In genomic region chr4:110088670-110089069, GRCh38 we compare ENCODE assay signal across 10 cellular contexts.
DNase-seq lines count a peak whose midpoint lies in the region; ATAC-seq, FAIRE-seq and TF ChIP-seq lines count a peak whose summit lies in the region.
"Had no signal": no experiment of that assay in that cellular context is flagged by ENCODE, and none has a peak within 500 bp of the region (broad histone marks: within the 10 kb centered on the region; RNA-seq: fewer than 3 reads in every experiment).

No MANE protein-coding gene starts in this region.

- no peaks in the 10 kb centered on the region for H3K4me1 ChIP-seq in GM12878 (ENCODE audit: control insufficient read depth, insufficient read depth, low read length)
- H3K4me1 ChIP-seq in pancreas, result no peaks in the 10 kb centered on the region
- H3K4me1 ChIP-seq in esophagus muscularis mucosa, result peaks cover 0 to 14% (median 8%) of the 10 kb centered on the region in 4 donors

- no peak overlapping the region for H3K4me2 ChIP-seq in GM12878 (ENCODE audit: control insufficient read depth, insufficient read depth)

- 7% methylated on average over 4 of the region's 4 CpGs for WGBS in GM12878 (ENCODE audit: insufficient coverage, insufficient replicate concordance, low lambda C conversion rate, missing lambda C conversion rate)
- WGBS in pancreas, 2 donors, result 84 to 88% methylated on average over 4 of the region's 4 CpGs
- 83% methylated on average over 4 of the region's 4 CpGs for WGBS in esophagus muscularis mucosa

- RAD21 ChIA-PET in GM12878 (lab: Charles Lee; ENCODE audit: unreplicated experiment), result interaction anchor here (1.2 to 1.5 kb wide), 2 partner anchors 30 to 33 kb away, joined by 4 to 6 read pairs; no protein-coding TSS in a partner anchor

- H2AFZ ChIP-seq in GM12878 (ENCODE audit: control insufficient read depth, low read depth, low read length), result no peak overlapping the region

- H3K36me3 ChIP-seq in GM12878 (ENCODE audit: control insufficient read depth in 2 of 2, insufficient read depth in 2 of 2, low read length in 1 of 2) (no peaks in the 10 kb centered on the region), WERI-Rb-1 (0 out of 2 replicates have a peak, but pooled peaks cover 2% of the 10 kb centered on the region), pancreas (no peaks in the 10 kb centered on the region), esophagus muscularis mucosa (no peaks in the 10 kb centered on the region)

- ATAC-seq in GM12878, result peak; percentile 90
- ATAC-seq in pancreas, result no peak
- no peak for ATAC-seq in sciatic nerve

- POLR2A ChIA-PET in GM12878 (lab: Charles Lee), result interaction anchor here (0.6 to 1.2 kb wide), 3 partner anchors 31 to 110 kb away, joined by 3 read pairs; partner anchors contain the start of gene ELOVL6

- H3K4me3 ChIP-seq in GM12878 (no peak overlapping the region), WERI-Rb-1 (ENCODE audit: low read depth, low read length) (no peak overlapping the region), pancreas (no peak overlapping the region), esophagus muscularis mucosa (no peak overlapping the region)

- CTCF ChIA-PET in GM12878 (lab: Yijun Ruan, JAX), result interaction anchor here (1.2 to 2.4 kb wide), 3 partner anchors 9 to 38 kb away, joined by 3 to 11 read pairs (median 4); no protein-coding TSS in a partner anchor

- H3K27me3 ChIP-seq in GM12878 (replicated peaks in 1 of 2; ENCODE audit: control insufficient read depth in 2 of 2, insufficient read depth in 2 of 2, low read length in 1 of 2) (no peaks in the 10 kb centered on the region), WERI-Rb-1 (ENCODE audit: insufficient read depth, low read depth, severe bottlenecking) (no peaks in the 10 kb centered on the region), pancreas (no peaks in the 10 kb centered on the region), esophagus muscularis mucosa (no peaks in the 10 kb centered on the region)

- H3K27ac ChIP-seq in GM12878 (ENCODE audit: control insufficient read depth, insufficient read depth), result no peak overlapping the region
- no peak overlapping the region for H3K27ac ChIP-seq in WERI-Rb-1
- no peak overlapping the region for H3K27ac ChIP-seq in pancreas
- no peak overlapping the region for H3K27ac ChIP-seq in esophagus muscularis mucosa (replicated peaks in 1 of 4)

- intact Hi-C loops in GM12878 (cut with micrococcal nuclease; ENCODE audit: unreplicated experiment), result no loop called here
- intact Hi-C loops in pancreas (cut with DNase I), result no loop called here
- intact Hi-C loops in sciatic nerve (cut with DNase I), result no loop called here
- intact Hi-C loops in esophagus muscularis mucosa (cut with DNase I), result no loop called here

- FAIRE-seq in GM12878 (lab: Jason Lieb, UNC), result no peak
- FAIRE-seq in pancreas (lab: Jason Lieb, UNC), result no peak

- H3K9me3 ChIP-seq in GM12878 (replicated peaks; ENCODE audit: control insufficient read depth, insufficient read depth, low read length) (no peaks in the 10 kb centered on the region), WERI-Rb-1 (ENCODE audit: severe bottlenecking) (no peaks in the 10 kb centered on the region), pancreas (no peaks in the 10 kb centered on the region), esophagus muscularis mucosa (no peaks in the 10 kb centered on the region)

- no peak for TF ChIP-seq CTCF in GM20000 (IDR thresholded peaks at IDR 0.05; ENCODE audit: extremely low read depth, missing control alignments)
- TF ChIP-seq CTCF in GM12878 (IDR thresholded peaks at IDR 0.05 in 2 of 3, conservative IDR thresholded peaks at IDR 0.05 in 1 of 3; ENCODE audit: control insufficient read depth in 2 of 3, extremely low read depth in 1 of 3, insufficient read depth in 1 of 3, low read depth in 3 of 3, low read length in 3 of 3), result no peak
- TF ChIP-seq CTCF in WERI-Rb-1 (IDR thresholded peaks at IDR 0.05; ENCODE audit: low read depth, low read length), result no peak
- TF ChIP-seq CTCF in pancreas (IDR thresholded peaks at IDR 0.05), result no peak
- TF ChIP-seq CTCF in esophagus muscularis mucosa (IDR thresholded peaks at IDR 0.05), result no peak

- in situ Hi-C loops in GM12878 (cut with MboI), result no loop called here

- SMC1A ChIA-PET in GM12878 (lab: Charles Lee; ENCODE audit: uncharacterized antibody, unreplicated experiment), result interaction anchor here (0.8 to 2.2 kb wide), 11 partner anchors 10 to 108 kb away, joined by 3 to 12 read pairs (median 4); no protein-coding TSS in a partner anchor

- H3K9ac ChIP-seq in GM12878 (ENCODE audit: control insufficient read depth, insufficient read depth, low read length), result no peak overlapping the region

- DNase-seq in A172 (ENCODE audit: low spot score) (peak; percentile 25), GM20000 (ENCODE audit: low spot score) (peak; percentile 5), HT1080 (ENCODE audit: low read depth) (peak; percentile 63), GM12878 (ENCODE audit: low read depth, low spot score) (peak; percentile 23), WERI-Rb-1 (no peak), pancreas (no peak), sciatic nerve (ENCODE audit: low spot score) (no peak), esophagus muscularis mucosa (ENCODE audit: extremely low spot score) (no peak)
- DNase-seq: DMS79 treated with DMSO at 0.1 percent for 48 hours, NCI-H446 had no signal

- no TSS peak for BruUV-seq in GM12878 (replicated peaks; lab: Mats Ljungman, UMichigan)

- no peaks in the 10 kb centered on the region for H3K79me2 ChIP-seq in GM12878 (ENCODE audit: control insufficient read depth, insufficient read depth, low read length)

- no peak for TF ChIP-seq EP300 in GM12878 (IDR thresholded peaks at IDR 0.05; ENCODE audit: borderline replicate concordance in 1 of 2, control insufficient read depth in 1 of 2, low read depth in 2 of 2, low read length in 2 of 2)
- TF ChIP-seq EP300 in esophagus muscularis mucosa (IDR thresholded peaks at IDR 0.05), result no peak

- TF ChIP-seq POLR2A in GM12878 (IDR thresholded peaks at IDR 0.05; ENCODE audit: low read depth, low read length) (no peak), esophagus muscularis mucosa (IDR thresholded peaks at IDR 0.05; ENCODE audit: low read depth) (no peak)

- no peaks in the 10 kb centered on the region for H4K20me1 ChIP-seq in GM12878 (ENCODE audit: control insufficient read depth, insufficient read depth)

- TF ChIP-seq RAD21 in GM12878 (IDR thresholded peaks at IDR 0.05; ENCODE audit: insufficient read depth, low read depth, low read length), result no peak

TF ChIP-seq in GM12878, 131 proteins besides CTCF, POLR2A, EP300 and RAD21 (continues in another document):
- TF ChIP-seq HDAC2 (IDR thresholded peaks at IDR 0.05) (no peak), BACH1 (IDR thresholded peaks at IDR 0.05; ENCODE audit: borderline replicate concordance) (no peak; the same call in 1 of the 2 replicates), STAT3 (IDR thresholded peaks at IDR 0.05; ENCODE audit: low read depth, low read length) (no peak), JUNB (IDR thresholded peaks at IDR 0.05) (no peak), TCF12 (IDR thresholded peaks at IDR 0.05; ENCODE audit: low read depth, low read length) (no peak), MTA2 (IDR thresholded peaks at IDR 0.05; ENCODE audit: low read depth) (no peak), RELA (IDR thresholded peaks at IDR 0.05; ENCODE audit: borderline replicate concordance, partially characterized antibody) (no peak), ZZZ3 (IDR thresholded peaks at IDR 0.05; ENCODE audit: control insufficient read depth, insufficient read length, low read depth) (no peak), EZH2 (IDR thresholded peaks at IDR 0.05; ENCODE audit: borderline replicate concordance, control insufficient read depth, low read depth, low read length) (no peak), RFX5 (IDR thresholded peaks at IDR 0.05; ENCODE audit: low read depth, low read length) (no peak), IRF5 (IDR thresholded peaks at IDR 0.05; ENCODE audit: borderline replicate concordance) (no peak), TBL1XR1 (IDR thresholded peaks at IDR 0.05; ENCODE audit: low read depth, low read length) (no peak), IKZF1 (conservative IDR thresholded peaks at IDR 0.05) (no peak), CHD2 (IDR thresholded peaks at IDR 0.05; ENCODE audit: borderline replicate concordance, low read depth, low read length) (no peak), DPF2 (IDR thresholded peaks at IDR 0.05) (no peak), SUZ12 (IDR thresholded peaks at IDR 0.05; ENCODE audit: unreplicated experiment) (no peak), NKRF (conservative IDR thresholded peaks at IDR 0.05) (no peak)

Comparison
In these comparisons a context has a peak if more than half of its experiments do, and no peak if none do; other contexts are left out.
1. DNase-seq: peak in A172 (single experiment), GM20000 (single experiment), HT1080 (single experiment) and GM12878 (single experiment); none in WERI-Rb-1 (single experiment), pancreas (0 of 6), sciatic nerve (single experiment) and esophagus muscularis mucosa (single experiment).